Comparison of ENCODE assay signal across 26 cellular contexts in the genomic region with DNA sequence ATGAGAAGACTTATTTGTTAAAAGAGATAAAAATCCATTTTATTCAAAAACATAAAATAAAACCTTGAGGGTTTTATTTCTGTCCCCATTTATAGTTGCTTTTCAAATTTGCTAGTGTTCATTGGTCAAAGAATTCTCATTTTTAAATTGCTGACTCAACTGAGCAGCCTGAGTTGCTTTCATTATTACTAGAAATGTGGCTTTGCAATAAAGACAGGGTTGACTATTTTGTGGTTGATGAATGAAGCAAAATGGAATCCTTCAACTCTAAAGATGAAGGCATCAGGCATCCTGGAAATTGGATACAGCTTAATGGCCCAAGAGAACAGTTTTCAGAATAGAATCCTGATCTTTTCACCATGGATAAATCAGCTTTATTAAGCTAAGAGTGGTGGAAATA. TPM values are rescaled to one million over a fixed set of nuclear protein-coding genes. Genes with fewer than 3 reads are reported as not detected.
DNase-seq lines count a peak whose midpoint lies in the region; ATAC-seq, FAIRE-seq and TF ChIP-seq lines count a peak whose summit lies in the region.
"Had no signal": no experiment of that assay in that cellular context is flagged by ENCODE, and none has a peak within 500 bp of the region (broad histone marks: within the 10 kb centered on the region; RNA-seq: fewer than 3 reads in every experiment).

No MANE protein-coding gene starts in this region.

- no peak for TF ChIP-seq POLR2A in uterus (IDR thresholded peaks at IDR 0.05)

- DNase-seq in uterus: no peak
- no peak for DNase-seq in GM13976 (ENCODE audit: low spot score)
- DNase-seq in NCI-H526 treated with DMSO at 0.1 percent for 48 hours (lab: John Stamatoyannopoulos, UW): no peak
- DNase-seq in urothelium cell line (ENCODE audit: low spot score): no peak
- DNase-seq: activated CD4-positive, alpha-beta T cell treated with anti-CD3 and anti-CD28 coated beads, Interleukin-2, amount 50 U/mL, for 48 hours; activated naive CD4-positive, alpha-beta T cell treated with anti-CD3 and anti-CD28 coated beads, Interleukin-2, amount 10 ng/mL, durations not matched to agents 7 days and 5 days; aorta; Calu3; EL; foreskin keratinocyte; hippocampal formation; NCI-H2081 treated with DMSO at 0.1 percent for 48 hours; NCI-H524; SIG-M5; stimulated activated CD8-positive, alpha-beta memory T cell treated with anti-CD3 and anti-CD28 coated beads, Interleukin-4, amount 100 ng/mL, for 48 hours; substantia nigra; T-cell had no signal

- no peak overlapping the region for H3K4me3 ChIP-seq in uterus
- H3K4me3 ChIP-seq: A549, lung had no signal

- FAIRE-seq in urothelium cell line (lab: Jason Lieb, UNC): no peak
- FAIRE-seq: A549, H54, keratinocyte had no signal

- no peaks in the 10 kb centered on the region for H3K9me3 ChIP-seq in uterus
- H3K9me3 ChIP-seq: A549 had no signal

- TF ChIP-seq CTCF in uterus (IDR thresholded peaks at IDR 0.05): no peak
- TF ChIP-seq CTCF in GM13976 (IDR thresholded peaks at IDR 0.05; ENCODE audit: borderline replicate concordance, control extremely low read depth, extremely low read depth, insufficient read depth, missing control alignments): no peak

- intact Hi-C loops in uterus (cut with DNase I; ENCODE audit: low total_unique reads): no loop called here

- no peaks in the 10 kb centered on the region for H3K4me1 ChIP-seq in uterus
- H3K4me1 ChIP-seq: A549, foreskin keratinocyte had no signal

- no peaks in the 10 kb centered on the region for H3K27me3 ChIP-seq in uterus
- H3K27me3 ChIP-seq: foreskin keratinocyte had no signal

- in situ Hi-C loops in GM13976 (cut with MboI; ENCODE audit: low sequenced_read_pairs, unreplicated experiment): no loop called here

- no peaks in the 10 kb centered on the region for H3K36me3 ChIP-seq in uterus

- H3K27ac ChIP-seq in uterus: no peak overlapping the region
- H3K27ac ChIP-seq: A549, foreskin keratinocyte had no signal

- ATAC-seq in GM18502 (IDR thresholded peaks at IDR 0.05; ENCODE audit: poor library complexity, unreplicated experiment) (peak; percentile 88), GM19351 (IDR thresholded peaks at IDR 0.05; ENCODE audit: unreplicated experiment) (peak; percentile 72), HG02973 (IDR thresholded peaks at IDR 0.05; ENCODE audit: unreplicated experiment) (peak; percentile 75), HG03521 (IDR thresholded peaks at IDR 0.05; ENCODE audit: unreplicated experiment) (peak; percentile 64)
- ATAC-seq: A549, foreskin keratinocyte, T-cell had no signal

RNA-seq across cellular contexts. Expression of a gene that starts 23.9 kb away (rescaled TPM):
- total RNA-seq in uterus: under 1 TPM in 1 of 4 donors, not detected in 3; 0.07 TPM
- total RNA-seq: aorta, Calu3, epithelial cell of proximal tubule, foreskin keratinocyte, lung, T-cell had no signal
